In the genomic region with DNA sequence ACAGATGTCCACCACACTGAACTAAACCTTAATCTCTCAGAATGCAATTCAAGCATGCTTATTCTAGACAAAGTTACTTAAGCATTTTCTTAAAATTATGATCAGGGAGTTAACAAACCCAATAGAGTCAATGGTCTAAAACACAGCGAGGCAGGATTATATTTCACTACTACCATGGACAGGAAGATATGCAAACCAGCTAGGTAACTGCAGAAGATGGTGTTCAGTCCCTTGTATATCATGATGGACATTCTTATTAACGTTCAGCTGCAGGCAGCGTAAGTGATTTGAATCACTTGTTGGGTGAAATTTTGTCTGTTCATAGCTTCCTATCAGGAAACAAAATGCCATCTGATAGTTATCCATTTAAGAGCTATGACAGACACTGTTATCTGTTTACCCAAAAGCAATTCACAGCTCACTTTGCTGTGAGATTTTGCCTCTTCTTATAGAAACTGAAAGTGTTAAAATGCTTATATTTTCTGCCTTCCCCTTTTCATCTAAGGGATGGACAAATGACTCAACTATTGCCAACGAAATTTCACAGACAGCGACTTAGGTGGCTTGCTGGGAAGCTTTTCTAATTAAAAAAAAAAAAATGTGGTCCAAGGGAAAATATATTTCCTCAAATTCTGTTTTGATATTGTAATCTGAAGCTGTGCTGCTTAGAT, we compare ENCODE assay signal across 14 cellular contexts.
A peak's percentile ranks its signal among the peaks of the same experiment; 100 is the strongest.
DNase-seq lines count a peak whose midpoint lies in the region; ATAC-seq, FAIRE-seq and TF ChIP-seq lines count a peak whose summit lies in the region.
"Had no signal": no experiment of that assay in that cellular context is flagged by ENCODE, and none has a peak within 500 bp of the region (broad histone marks: within the 10 kb centered on the region; RNA-seq: fewer than 3 reads in every experiment).

No MANE protein-coding gene starts in this region.

- no peak for TF ChIP-seq EP300 in SK-N-SH (IDR thresholded peaks at IDR 0.05; ENCODE audit: borderline replicate concordance in 1 of 2, low read depth in 1 of 2, low read length in 1 of 2)

- no peaks in the 10 kb centered on the region for H3K27me3 ChIP-seq in SK-N-SH (ENCODE audit: insufficient read depth)
- H3K27me3 ChIP-seq: foreskin keratinocyte, tibial artery had no signal

- POLR2A ChIA-PET in SK-N-SH (lab: Yijun Ruan, JAX): no interaction called here

- no peaks in the 10 kb centered on the region; the same call in 1 of the 2 replicates for H3K9me3 ChIP-seq in SK-N-SH
- H3K9me3 ChIP-seq: tibial artery had no signal

- FAIRE-seq in D721Med (lab: Jason Lieb, UNC): no peak

- no peak overlapping the region for H3K9ac ChIP-seq in SK-N-SH

- DNase-seq in SK-N-SH (no peak), hypothalamus (lab: John Stamatoyannopoulos, UW) (no peak), D721Med (ENCODE audit: insufficient read length, low spot score) (no peak)
- DNase-seq in activated effector memory CD4-positive, alpha-beta T cell treated with Interleukin-2 at 50 U/mL for 16 hours: no peak
- DNase-seq in activated CD4-positive, CD25-positive, alpha-beta regulatory T cell treated with anti-CD3 and anti-CD28 coated beads, Interleukin-2, amount 50 U/mL, for 72 hours: no peak
- DNase-seq: foreskin keratinocyte, H9, left ventricle myocardium superior, tibial artery had no signal

- H3K36me3 ChIP-seq in SK-N-SH (replicated peaks in 1 of 2; ENCODE audit: control insufficient read depth in 1 of 2, insufficient read depth in 2 of 2, low read length in 1 of 2): no peaks in the 10 kb centered on the region
- H3K36me3 ChIP-seq: tibial artery had no signal

- no peak for TF ChIP-seq RAD21 in SK-N-SH (IDR thresholded peaks at IDR 0.05; ENCODE audit: low read length)

- no peak overlapping the region for H3K27ac ChIP-seq in SK-N-SH (ENCODE audit: low read depth in 2 of 2, low read length in 1 of 2)
- H3K27ac ChIP-seq: foreskin keratinocyte, tibial artery had no signal

- ATAC-seq in SK-N-SH treated with all-trans-retinoic acid at 6 μM for 48 hours (no peak), HG02678 (IDR thresholded peaks at IDR 0.05; ENCODE audit: unreplicated experiment) (peak; percentile 82), HG03442 (IDR thresholded peaks at IDR 0.05; ENCODE audit: unreplicated experiment) (peak; percentile 94)
- ATAC-seq: foreskin keratinocyte, left ventricle myocardium superior, Panc1, WTC11 had no signal

- H2AFZ ChIP-seq in SK-N-SH (ENCODE audit: low read depth): no peak overlapping the region

- CTCF ChIA-PET in SK-N-SH (lab: Yijun Ruan, JAX): interaction anchor here (1.1 to 1.5 kb wide), 3 partner anchors 11 to 604 kb away, joined by 3 to 4 read pairs (median 4); no protein-coding TSS in a partner anchor

- H3K4me1 ChIP-seq in SK-N-SH (ENCODE audit: control insufficient read depth in 1 of 2, insufficient read depth in 2 of 2, low read depth in 1 of 2, low read length in 1 of 2): no peaks in the 10 kb centered on the region
- H3K4me1 ChIP-seq: foreskin keratinocyte, tibial artery had no signal

- TF ChIP-seq CTCF in SK-N-SH (IDR thresholded peaks at IDR 0.05): no peak
- TF ChIP-seq CTCF in D721Med (IDR thresholded peaks at IDR 0.05; ENCODE audit: insufficient read depth, missing control alignments): no peak

- 0 out of 2 replicates have a peak, but pooled peaks cover 3% of the 10 kb centered on the region for H3K9me2 ChIP-seq in SK-N-SH

- no peaks in the 10 kb centered on the region for H3K79me2 ChIP-seq in SK-N-SH (ENCODE audit: insufficient read depth)

- no peaks in the 10 kb centered on the region for H4K20me1 ChIP-seq in SK-N-SH (ENCODE audit: insufficient read depth)

- 55% methylated on average over 5 of the region's 5 CpGs for WGBS in SK-N-SH (ENCODE audit: low lambda C conversion rate)

- H3K4me3 ChIP-seq in SK-N-SH (ENCODE audit: low read depth in 2 of 2, low read length in 1 of 2): no peak overlapping the region
- H3K4me3 ChIP-seq: tibial artery had no signal

- H3K4me2 ChIP-seq in SK-N-SH: no peak overlapping the region

- H3F3A ChIP-seq in SK-N-SH (replicated peaks; ENCODE audit: insufficient read depth): no peaks in the 10 kb centered on the region

TF ChIP-seq in SK-N-SH, 30 proteins besides CTCF, POLR2A, EP300 and RAD21:
- TF ChIP-seq GATA2 (CRISPR knock-in tag; IDR thresholded peaks at IDR 0.05): peak; percentile 14; the same call in 1 of the 2 replicates
- TF ChIP-seq, protein P1, sequence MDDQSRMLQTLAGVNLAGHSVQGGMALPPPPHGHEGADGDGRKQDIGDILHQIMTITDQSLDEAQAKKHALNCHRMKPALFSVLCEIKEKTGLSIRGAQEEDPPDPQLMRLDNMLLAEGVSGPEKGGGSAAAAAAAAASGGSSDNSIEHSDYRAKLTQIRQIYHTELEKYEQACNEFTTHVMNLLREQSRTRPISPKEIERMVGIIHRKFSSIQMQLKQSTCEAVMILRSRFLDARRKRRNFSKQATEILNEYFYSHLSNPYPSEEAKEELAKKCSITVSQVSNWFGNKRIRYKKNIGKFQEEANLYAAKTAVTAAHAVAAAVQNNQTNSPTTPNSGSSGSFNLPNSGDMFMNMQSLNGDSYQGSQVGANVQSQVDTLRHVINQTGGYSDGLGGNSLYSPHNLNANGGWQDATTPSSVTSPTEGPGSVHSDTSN (IDR thresholded peaks at IDR 0.05): no peak

TF ChIP-seq in SK-N-SH treated with all-trans-retinoic acid at 6 μM for 48 hours, 23 proteins besides CTCF, POLR2A, EP300 and RAD21:
- TF ChIP-seq, protein P2, sequence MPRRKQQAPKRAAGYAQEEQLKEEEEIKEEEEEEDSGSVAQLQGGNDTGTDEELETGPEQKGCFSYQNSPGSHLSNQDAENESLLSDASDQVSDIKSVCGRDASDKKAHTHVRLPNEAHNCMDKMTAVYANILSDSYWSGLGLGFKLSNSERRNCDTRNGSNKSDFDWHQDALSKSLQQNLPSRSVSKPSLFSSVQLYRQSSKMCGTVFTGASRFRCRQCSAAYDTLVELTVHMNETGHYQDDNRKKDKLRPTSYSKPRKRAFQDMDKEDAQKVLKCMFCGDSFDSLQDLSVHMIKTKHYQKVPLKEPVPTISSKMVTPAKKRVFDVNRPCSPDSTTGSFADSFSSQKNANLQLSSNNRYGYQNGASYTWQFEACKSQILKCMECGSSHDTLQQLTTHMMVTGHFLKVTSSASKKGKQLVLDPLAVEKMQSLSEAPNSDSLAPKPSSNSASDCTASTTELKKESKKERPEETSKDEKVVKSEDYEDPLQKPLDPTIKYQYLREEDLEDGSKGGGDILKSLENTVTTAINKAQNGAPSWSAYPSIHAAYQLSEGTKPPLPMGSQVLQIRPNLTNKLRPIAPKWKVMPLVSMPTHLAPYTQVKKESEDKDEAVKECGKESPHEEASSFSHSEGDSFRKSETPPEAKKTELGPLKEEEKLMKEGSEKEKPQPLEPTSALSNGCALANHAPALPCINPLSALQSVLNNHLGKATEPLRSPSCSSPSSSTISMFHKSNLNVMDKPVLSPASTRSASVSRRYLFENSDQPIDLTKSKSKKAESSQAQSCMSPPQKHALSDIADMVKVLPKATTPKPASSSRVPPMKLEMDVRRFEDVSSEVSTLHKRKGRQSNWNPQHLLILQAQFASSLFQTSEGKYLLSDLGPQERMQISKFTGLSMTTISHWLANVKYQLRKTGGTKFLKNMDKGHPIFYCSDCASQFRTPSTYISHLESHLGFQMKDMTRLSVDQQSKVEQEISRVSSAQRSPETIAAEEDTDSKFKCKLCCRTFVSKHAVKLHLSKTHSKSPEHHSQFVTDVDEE (CRISPR knock-in tag; IDR thresholded peaks at IDR 0.05): no peak
- no peak for TF ChIP-seq RARB (CRISPR knock-in tag; IDR thresholded peaks at IDR 0.05)
- no peak for TF ChIP-seq ISL1 (CRISPR knock-in tag; IDR thresholded peaks at IDR 0.05)
- TF ChIP-seq BACH2 (CRISPR knock-in tag; IDR thresholded peaks at IDR 0.05; ENCODE audit: borderline replicate concordance): no peak
- TF ChIP-seq OSR1 (CRISPR knock-in tag; IDR thresholded peaks at IDR 0.05): no peak
- TF ChIP-seq ESRRG (CRISPR knock-in tag; IDR thresholded peaks at IDR 0.05): no peak
- no peak for TF ChIP-seq PPARA (CRISPR knock-in tag; IDR thresholded peaks at IDR 0.05; ENCODE audit: borderline replicate concordance)
- TF ChIP-seq ZFP3 (CRISPR knock-in tag; IDR thresholded peaks at IDR 0.05): no peak
- no peak for TF ChIP-seq SNAI2 (CRISPR knock-in tag; IDR thresholded peaks at IDR 0.05)
- TF ChIP-seq ZNF565 (CRISPR knock-in tag; conservative IDR thresholded peaks at IDR 0.05; ENCODE audit: low read depth): no peak
- TF ChIP-seq GLIS3 (CRISPR knock-in tag; IDR thresholded peaks at IDR 0.05): no peak
